9 cellular contexts compared by ENCODE assay signal in genomic region chr20:52242237-52243230, GRCh38. TPM values are rescaled to one million over a fixed set of nuclear protein-coding genes. Genes with fewer than 3 reads are reported as not detected.
A peak's percentile ranks its signal among the peaks of the same experiment; 100 is the strongest.
DNase-seq lines count a peak whose midpoint lies in the region; ATAC-seq and TF ChIP-seq lines count a peak whose summit lies in the region.
"Had no signal": no experiment of that assay in that cellular context is flagged by ENCODE, and none has a peak within 500 bp of the region (broad histone marks: within the 10 kb centered on the region; RNA-seq: fewer than 3 reads in every experiment).

No MANE protein-coding gene starts in this region.

- H3K27ac Mint-ChIP-seq in activated CD8-positive, alpha-beta T cell treated with anti-CD3 and anti-CD28 coated beads for 36 hours = no peak overlapping the region
- H3K27ac Mint-ChIP-seq in activated CD8-positive, alpha-beta T cell treated with anti-CD3 and anti-CD28 coated beads, Interleukin-2, amount 10 ng/mL, durations not matched to agents 7 days and 5 days = no peak overlapping the region
- H3K27ac Mint-ChIP-seq in activated CD8-positive, alpha-beta memory T cell treated with anti-CD3 and anti-CD28 coated beads, Interleukin-2, amount 10 ng/mL, durations not matched to agents 7 days and 5 days = no peak overlapping the region

- H2BK5ac ChIP-seq in neuronal stem cell (ENCODE audit: low read length) = no peak overlapping the region

- POLR2A ChIA-PET in activated CD8-positive, alpha-beta T cell treated with anti-CD3 and anti-CD28 coated beads for 36 hours (lab: Charles Lee) = no interaction called here
- POLR2A ChIA-PET in activated CD8-positive, alpha-beta T cell treated with anti-CD3 and anti-CD28 coated beads, Interleukin-2, amount 10 ng/mL, durations not matched to agents 7 days and 5 days (lab: Charles Lee) = no interaction called here

- H3K23ac ChIP-seq in neuronal stem cell (ENCODE audit: low read depth, low read length, poor library complexity) = no peak overlapping the region

- H3K79me1 ChIP-seq in neuronal stem cell (ENCODE audit: low read depth, low read length) = no peaks in the 10 kb centered on the region

- peaks cover 0 to 5% (median 0%) of the 10 kb centered on the region in 3 experiments for H3K27me3 ChIP-seq in neuronal stem cell (ENCODE audit: control insufficient read depth in 3 of 3, insufficient read depth in 3 of 3, low read depth in 1 of 3, low read length in 3 of 3)

- no peak overlapping the region for H2AK5ac ChIP-seq in neuronal stem cell (ENCODE audit: low read depth, low read length)

- no peak overlapping the region for H3K4me2 ChIP-seq in neuronal stem cell (ENCODE audit: insufficient read depth, low read length, poor library complexity, severe bottlenecking)

- H3K36me3 ChIP-seq in neuronal stem cell (replicated peaks in 1 of 2; ENCODE audit: control insufficient read depth in 2 of 2, insufficient read depth in 2 of 2, low read length in 2 of 2) = no peaks in the 10 kb centered on the region

- WGBS in neuronal stem cell (ENCODE audit: extremely low coverage in 2 of 2, insufficient read length in 2 of 2, insufficient replicate concordance in 1 of 2), 2 donors = no CpG with 5 or more reads among the region's 7 CpGs

- no peak overlapping the region for H3K14ac ChIP-seq in neuronal stem cell (ENCODE audit: low read length)

- H2BK15ac ChIP-seq in neuronal stem cell (ENCODE audit: low read length) = no peak overlapping the region

- no peaks in the 10 kb centered on the region for H3K36me3 Mint-ChIP-seq in activated CD8-positive, alpha-beta T cell treated with anti-CD3 and anti-CD28 coated beads for 36 hours (ENCODE audit: low read depth)
- no peaks in the 10 kb centered on the region for H3K36me3 Mint-ChIP-seq in activated CD8-positive, alpha-beta T cell treated with anti-CD3 and anti-CD28 coated beads, Interleukin-2, amount 10 ng/mL, durations not matched to agents 7 days and 5 days (ENCODE audit: low read depth)
- no peaks in the 10 kb centered on the region for H3K36me3 Mint-ChIP-seq in activated CD8-positive, alpha-beta memory T cell treated with anti-CD3 and anti-CD28 coated beads, Interleukin-2, amount 10 ng/mL, durations not matched to agents 7 days and 5 days

- no peaks in the 10 kb centered on the region for H3K27me3 Mint-ChIP-seq in activated CD8-positive, alpha-beta T cell treated with anti-CD3 and anti-CD28 coated beads for 36 hours
- H3K27me3 Mint-ChIP-seq in activated CD8-positive, alpha-beta T cell treated with anti-CD3 and anti-CD28 coated beads, Interleukin-2, amount 10 ng/mL, durations not matched to agents 7 days and 5 days (ENCODE audit: low read depth) = peaks cover 5% of the 10 kb centered on the region
- H3K27me3 Mint-ChIP-seq in activated CD8-positive, alpha-beta memory T cell treated with anti-CD3 and anti-CD28 coated beads, Interleukin-2, amount 10 ng/mL, durations not matched to agents 7 days and 5 days = peaks cover 9% of the 10 kb centered on the region

- no peak for DNase-seq in activated CD8-positive, alpha-beta T cell treated with anti-CD3 and anti-CD28 coated beads for 36 hours
- DNase-seq in activated CD8-positive, alpha-beta T cell treated with anti-CD3 and anti-CD28 coated beads, Interleukin-2, amount 10 ng/mL, durations not matched to agents 7 days and 5 days = no peak
- peak; percentile 34 for DNase-seq in NCI-H345 treated with DMSO at 0.1 percent for 48 hours (lab: John Stamatoyannopoulos, UW; ENCODE audit: unreplicated experiment)
- DNase-seq in dedifferentiated amniotic fluid mesenchymal stem cell (ENCODE audit: extremely low spot score) = peak; percentile 48
- peak; percentile 9 for DNase-seq in pons (ENCODE audit: low spot score)
- no peak for DNase-seq in activated CD8-positive, alpha-beta memory T cell treated with anti-CD3 and anti-CD28 coated beads, Interleukin-2, amount 10 ng/mL, durations not matched to agents 7 days and 5 days
- no peak for DNase-seq in NCI-H187 (lab: John Stamatoyannopoulos, UW)
- DNase-seq in neuronal stem cell (ENCODE audit: low spot score) = no peak

- H2BK120ac ChIP-seq in neuronal stem cell (ENCODE audit: low read depth, low read length) = no peak overlapping the region

- no peaks in the 10 kb centered on the region for H3K4me1 ChIP-seq in neuronal stem cell (ENCODE audit: control insufficient read depth in 2 of 2, insufficient read depth in 1 of 2, low read depth in 1 of 2, low read length in 2 of 2)

- ATAC-seq in activated CD8-positive, alpha-beta T cell treated with anti-CD3 and anti-CD28 coated beads for 36 hours = no peak
- ATAC-seq in activated CD8-positive, alpha-beta T cell treated with anti-CD3 and anti-CD28 coated beads, Interleukin-2, amount 10 ng/mL, durations not matched to agents 7 days and 5 days = no peak
- ATAC-seq in activated CD8-positive, alpha-beta memory T cell treated with anti-CD3 and anti-CD28 coated beads, Interleukin-2, amount 10 ng/mL, durations not matched to agents 7 days and 5 days = no peak

- H3K4me3 Mint-ChIP-seq in activated CD8-positive, alpha-beta T cell treated with anti-CD3 and anti-CD28 coated beads for 36 hours = no peak overlapping the region
- H3K4me3 Mint-ChIP-seq in activated CD8-positive, alpha-beta T cell treated with anti-CD3 and anti-CD28 coated beads, Interleukin-2, amount 10 ng/mL, durations not matched to agents 7 days and 5 days = no peak overlapping the region
- no peak overlapping the region for H3K4me3 Mint-ChIP-seq in activated CD8-positive, alpha-beta memory T cell treated with anti-CD3 and anti-CD28 coated beads, Interleukin-2, amount 10 ng/mL, durations not matched to agents 7 days and 5 days

- no peaks in the 10 kb centered on the region for H3K4me1 Mint-ChIP-seq in activated CD8-positive, alpha-beta T cell treated with anti-CD3 and anti-CD28 coated beads for 36 hours (ENCODE audit: low read depth)
- H3K4me1 Mint-ChIP-seq in activated CD8-positive, alpha-beta T cell treated with anti-CD3 and anti-CD28 coated beads, Interleukin-2, amount 10 ng/mL, durations not matched to agents 7 days and 5 days (ENCODE audit: low read depth) = no peaks in the 10 kb centered on the region
- peaks cover 1% of the 10 kb centered on the region for H3K4me1 Mint-ChIP-seq in activated CD8-positive, alpha-beta memory T cell treated with anti-CD3 and anti-CD28 coated beads, Interleukin-2, amount 10 ng/mL, durations not matched to agents 7 days and 5 days

- no peak overlapping the region for H2BK12ac ChIP-seq in neuronal stem cell (ENCODE audit: low read length)

- CTCF ChIA-PET in activated CD8-positive, alpha-beta T cell treated with anti-CD3 and anti-CD28 coated beads for 36 hours (lab: Charles Lee) = interaction anchor here (0.6 to 1.6 kb wide), 10 partner anchors 12 to 525 kb away, joined by 3 to 6 read pairs (median 3); no protein-coding TSS in a partner anchor
- CTCF ChIA-PET in activated CD8-positive, alpha-beta T cell treated with anti-CD3 and anti-CD28 coated beads, Interleukin-2, amount 10 ng/mL, durations not matched to agents 7 days and 5 days (lab: Charles Lee) = interaction anchor here (1.0 to 1.6 kb wide), 3 partner anchors 56 to 603 kb away, joined by 3 read pairs; no protein-coding TSS in a partner anchor
- CTCF ChIA-PET in activated CD8-positive, alpha-beta memory T cell treated with anti-CD3 and anti-CD28 coated beads, Interleukin-2, amount 10 ng/mL, durations not matched to agents 7 days and 5 days (lab: Charles Lee) = interaction anchor here (1.2 to 1.6 kb wide), 5 partner anchors 12 to 138 kb away, joined by 3 to 4 read pairs (median 4); no protein-coding TSS in a partner anchor

- H3K4me3 ChIP-seq in neuronal stem cell (ENCODE audit: low read length in 2 of 2) = no peak overlapping the region
- H3K4me3 ChIP-seq: skin epidermis had no signal

- intact Hi-C loops in activated CD8-positive, alpha-beta T cell treated with anti-CD3 and anti-CD28 coated beads for 36 hours (cut with micrococcal nuclease) = loop anchor here (10.0 kb wide), 1 partner anchor 132 kb away; no protein-coding TSS in a partner anchor

- H3K27ac ChIP-seq in neuronal stem cell (replicated peaks; ENCODE audit: low read length) = no peak overlapping the region
- H3K27ac ChIP-seq: skin epidermis had no signal

- no peak overlapping the region for H4K8ac ChIP-seq in neuronal stem cell (ENCODE audit: low read depth, low read length)

- peaks cover 0 to 1% of the 10 kb centered on the region in 2 donors for H3K9me3 ChIP-seq in neuronal stem cell (replicated peaks in 1 of 2; ENCODE audit: control insufficient read depth in 2 of 2, insufficient read depth in 1 of 2, low read depth in 1 of 2, low read length in 2 of 2)

- no peak overlapping the region for H4K91ac ChIP-seq in neuronal stem cell (ENCODE audit: low read depth, low read length, poor library complexity)

- no peak overlapping the region for H3K18ac ChIP-seq in neuronal stem cell (ENCODE audit: low read length)

- H2AFZ ChIP-seq in neuronal stem cell (ENCODE audit: low read length) = no peak overlapping the region

- TF ChIP-seq CTCF in activated CD8-positive, alpha-beta T cell treated with anti-CD3 and anti-CD28 coated beads for 36 hours (IDR thresholded peaks at IDR 0.05) = peak; percentile 66

- no peak overlapping the region for H3K4ac ChIP-seq in neuronal stem cell (ENCODE audit: low read length)

- no peaks in the 10 kb centered on the region for H3K9me3 Mint-ChIP-seq in activated CD8-positive, alpha-beta T cell treated with anti-CD3 and anti-CD28 coated beads for 36 hours
- no peaks in the 10 kb centered on the region for H3K9me3 Mint-ChIP-seq in activated CD8-positive, alpha-beta T cell treated with anti-CD3 and anti-CD28 coated beads, Interleukin-2, amount 10 ng/mL, durations not matched to agents 7 days and 5 days (ENCODE audit: insufficient read depth)
- H3K9me3 Mint-ChIP-seq in activated CD8-positive, alpha-beta memory T cell treated with anti-CD3 and anti-CD28 coated beads, Interleukin-2, amount 10 ng/mL, durations not matched to agents 7 days and 5 days (ENCODE audit: low read depth) = no peaks in the 10 kb centered on the region

- no peak overlapping the region for H3K9ac ChIP-seq in neuronal stem cell (ENCODE audit: low read depth, low read length, poor library complexity)

RNA-seq across cellular contexts. Expression of gene ZFP64, which starts 51.0 kb away (rescaled TPM):
- 10 to 100 TPM; 11.6 to 14.2 TPM for total RNA-seq in activated CD8-positive, alpha-beta T cell treated with anti-CD3 and anti-CD28 coated beads for 36 hours
- 10 to 100 TPM; 10.4 to 10.5 TPM for total RNA-seq in activated CD8-positive, alpha-beta T cell treated with anti-CD3 and anti-CD28 coated beads, Interleukin-2, amount 10 ng/mL, durations not matched to agents 7 days and 5 days
- 10 to 100 TPM; 11.3 to 11.5 TPM for total RNA-seq in activated CD8-positive, alpha-beta memory T cell treated with anti-CD3 and anti-CD28 coated beads, Interleukin-2, amount 10 ng/mL, durations not matched to agents 7 days and 5 days
- polyA plus RNA-seq in neuronal stem cell (2013, experiment 1 of 2) = 22.8 TPM
- 22.1 TPM for polyA plus RNA-seq in neuronal stem cell (2013, experiment 2 of 2)

Comparison
In these comparisons a context has a peak if more than half of its experiments do, and no peak if none do; other contexts are left out.
1. DNase-seq: peak in NCI-H345 treated with DMSO at 0.1 percent for 48 hours (single experiment), dedifferentiated amniotic fluid mesenchymal stem cell (single experiment) and pons (single experiment); none in activated CD8-positive, alpha-beta T cell treated with anti-CD3 and anti-CD28 coated beads for 36 hours (single experiment), activated CD8-positive, alpha-beta T cell treated with anti-CD3 and anti-CD28 coated beads, Interleukin-2, amount 10 ng/mL, durations not matched to agents 7 days and 5 days (single experiment), activated CD8-positive, alpha-beta memory T cell treated with anti-CD3 and anti-CD28 coated beads, Interleukin-2, amount 10 ng/mL, durations not matched to agents 7 days and 5 days (single experiment), NCI-H187 (0 of 2) and neuronal stem cell (single experiment).